In the genomic region with DNA sequence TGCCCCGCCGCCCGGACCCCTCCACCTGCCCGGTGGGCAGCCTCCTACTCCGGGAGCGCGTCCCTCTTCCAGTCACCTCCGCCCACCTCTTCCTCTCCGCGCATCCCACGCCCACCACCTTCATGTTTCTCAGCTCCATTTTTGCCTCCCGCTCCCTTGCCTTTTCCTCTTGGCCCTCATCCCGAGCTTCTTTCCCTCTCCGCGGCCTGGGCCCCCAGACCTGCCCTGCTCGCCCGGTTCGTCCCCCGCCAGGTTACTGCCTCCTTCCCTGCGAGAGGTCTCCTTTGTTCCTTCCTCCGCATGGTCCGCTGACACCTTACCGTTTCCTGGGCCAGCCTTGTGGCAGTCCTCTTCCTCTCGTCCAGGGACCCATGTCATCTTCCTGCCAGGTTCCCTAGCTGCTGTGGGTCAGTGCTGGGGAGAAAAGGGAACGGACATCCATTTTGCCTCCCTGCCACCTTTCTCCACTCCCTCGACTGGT, we compare ENCODE assay signal across 1 cellular context.
A peak's percentile ranks its signal among the peaks of the same experiment; 100 is the strongest.
TF ChIP-seq lines count a peak whose summit lies in the region.

No MANE protein-coding gene starts in this region.

TF ChIP-seq in GM12878, 131 proteins besides CTCF, POLR2A, EP300 and RAD21 (continued from another document):
- TF ChIP-seq ZNF687 (IDR thresholded peaks at IDR 0.05) = no peak
- TF ChIP-seq ZZZ3 (IDR thresholded peaks at IDR 0.05; ENCODE audit: control insufficient read depth, insufficient read length, low read depth) = no peak
- TF ChIP-seq MYB (IDR thresholded peaks at IDR 0.05; ENCODE audit: borderline replicate concordance, low read depth, low read length) = no peak
- 0 out of 2 replicates have a peak, but pooled peaks have one; percentile 64 for TF ChIP-seq HDGF (IDR thresholded peaks at IDR 0.05)
- no peak for TF ChIP-seq NR2C2 (IDR thresholded peaks at IDR 0.05; ENCODE audit: borderline replicate concordance, control insufficient read depth, insufficient read length, low read depth)
- TF ChIP-seq CHD2 (IDR thresholded peaks at IDR 0.05; ENCODE audit: borderline replicate concordance, low read depth, low read length) = no peak
- TF ChIP-seq SUZ12 (IDR thresholded peaks at IDR 0.05; ENCODE audit: unreplicated experiment) = no peak
- peak; percentile 37; the same call in 1 of the 2 replicates for TF ChIP-seq EED (IDR thresholded peaks at IDR 0.05; ENCODE audit: low read depth)
- TF ChIP-seq, protein P1, sequence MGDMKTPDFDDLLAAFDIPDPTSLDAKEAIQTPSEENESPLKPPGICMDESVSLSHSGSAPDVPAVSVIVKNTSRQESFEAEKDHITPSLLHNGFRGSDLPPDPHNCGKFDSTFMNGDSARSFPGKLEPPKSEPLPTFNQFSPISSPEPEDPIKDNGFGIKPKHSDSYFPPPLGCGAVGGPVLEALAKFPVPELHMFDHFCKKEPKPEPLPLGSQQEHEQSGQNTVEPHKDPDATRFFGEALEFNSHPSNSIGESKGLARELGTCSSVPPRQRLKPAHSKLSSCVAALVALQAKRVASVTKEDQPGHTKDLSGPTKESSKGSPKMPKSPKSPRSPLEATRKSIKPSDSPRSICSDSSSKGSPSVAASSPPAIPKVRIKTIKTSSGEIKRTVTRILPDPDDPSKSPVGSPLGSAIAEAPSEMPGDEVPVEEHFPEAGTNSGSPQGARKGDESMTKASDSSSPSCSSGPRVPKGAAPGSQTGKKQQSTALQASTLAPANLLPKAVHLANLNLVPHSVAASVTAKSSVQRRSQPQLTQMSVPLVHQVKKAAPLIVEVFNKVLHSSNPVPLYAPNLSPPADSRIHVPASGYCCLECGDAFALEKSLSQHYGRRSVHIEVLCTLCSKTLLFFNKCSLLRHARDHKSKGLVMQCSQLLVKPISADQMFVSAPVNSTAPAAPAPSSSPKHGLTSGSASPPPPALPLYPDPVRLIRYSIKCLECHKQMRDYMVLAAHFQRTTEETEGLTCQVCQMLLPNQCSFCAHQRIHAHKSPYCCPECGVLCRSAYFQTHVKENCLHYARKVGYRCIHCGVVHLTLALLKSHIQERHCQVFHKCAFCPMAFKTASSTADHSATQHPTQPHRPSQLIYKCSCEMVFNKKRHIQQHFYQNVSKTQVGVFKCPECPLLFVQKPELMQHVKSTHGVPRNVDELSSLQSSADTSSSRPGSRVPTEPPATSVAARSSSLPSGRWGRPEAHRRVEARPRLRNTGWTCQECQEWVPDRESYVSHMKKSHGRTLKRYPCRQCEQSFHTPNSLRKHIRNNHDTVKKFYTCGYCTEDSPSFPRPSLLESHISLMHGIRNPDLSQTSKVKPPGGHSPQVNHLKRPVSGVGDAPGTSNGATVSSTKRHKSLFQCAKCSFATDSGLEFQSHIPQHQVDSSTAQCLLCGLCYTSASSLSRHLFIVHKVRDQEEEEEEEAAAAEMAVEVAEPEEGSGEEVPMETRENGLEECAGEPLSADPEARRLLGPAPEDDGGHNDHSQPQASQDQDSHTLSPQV (IDR thresholded peaks at IDR 0.05) = no peak
- no peak for TF ChIP-seq MXI1 (IDR thresholded peaks at IDR 0.05; ENCODE audit: low read depth, low read length)
- no peak for TF ChIP-seq ATF7 (IDR thresholded peaks at IDR 0.05; ENCODE audit: low read depth)
- TF ChIP-seq JUNB (IDR thresholded peaks at IDR 0.05) = no peak
- no peak for TF ChIP-seq FOXM1 (IDR thresholded peaks at IDR 0.05; ENCODE audit: low read depth, low read length)
- TF ChIP-seq, protein P2, sequence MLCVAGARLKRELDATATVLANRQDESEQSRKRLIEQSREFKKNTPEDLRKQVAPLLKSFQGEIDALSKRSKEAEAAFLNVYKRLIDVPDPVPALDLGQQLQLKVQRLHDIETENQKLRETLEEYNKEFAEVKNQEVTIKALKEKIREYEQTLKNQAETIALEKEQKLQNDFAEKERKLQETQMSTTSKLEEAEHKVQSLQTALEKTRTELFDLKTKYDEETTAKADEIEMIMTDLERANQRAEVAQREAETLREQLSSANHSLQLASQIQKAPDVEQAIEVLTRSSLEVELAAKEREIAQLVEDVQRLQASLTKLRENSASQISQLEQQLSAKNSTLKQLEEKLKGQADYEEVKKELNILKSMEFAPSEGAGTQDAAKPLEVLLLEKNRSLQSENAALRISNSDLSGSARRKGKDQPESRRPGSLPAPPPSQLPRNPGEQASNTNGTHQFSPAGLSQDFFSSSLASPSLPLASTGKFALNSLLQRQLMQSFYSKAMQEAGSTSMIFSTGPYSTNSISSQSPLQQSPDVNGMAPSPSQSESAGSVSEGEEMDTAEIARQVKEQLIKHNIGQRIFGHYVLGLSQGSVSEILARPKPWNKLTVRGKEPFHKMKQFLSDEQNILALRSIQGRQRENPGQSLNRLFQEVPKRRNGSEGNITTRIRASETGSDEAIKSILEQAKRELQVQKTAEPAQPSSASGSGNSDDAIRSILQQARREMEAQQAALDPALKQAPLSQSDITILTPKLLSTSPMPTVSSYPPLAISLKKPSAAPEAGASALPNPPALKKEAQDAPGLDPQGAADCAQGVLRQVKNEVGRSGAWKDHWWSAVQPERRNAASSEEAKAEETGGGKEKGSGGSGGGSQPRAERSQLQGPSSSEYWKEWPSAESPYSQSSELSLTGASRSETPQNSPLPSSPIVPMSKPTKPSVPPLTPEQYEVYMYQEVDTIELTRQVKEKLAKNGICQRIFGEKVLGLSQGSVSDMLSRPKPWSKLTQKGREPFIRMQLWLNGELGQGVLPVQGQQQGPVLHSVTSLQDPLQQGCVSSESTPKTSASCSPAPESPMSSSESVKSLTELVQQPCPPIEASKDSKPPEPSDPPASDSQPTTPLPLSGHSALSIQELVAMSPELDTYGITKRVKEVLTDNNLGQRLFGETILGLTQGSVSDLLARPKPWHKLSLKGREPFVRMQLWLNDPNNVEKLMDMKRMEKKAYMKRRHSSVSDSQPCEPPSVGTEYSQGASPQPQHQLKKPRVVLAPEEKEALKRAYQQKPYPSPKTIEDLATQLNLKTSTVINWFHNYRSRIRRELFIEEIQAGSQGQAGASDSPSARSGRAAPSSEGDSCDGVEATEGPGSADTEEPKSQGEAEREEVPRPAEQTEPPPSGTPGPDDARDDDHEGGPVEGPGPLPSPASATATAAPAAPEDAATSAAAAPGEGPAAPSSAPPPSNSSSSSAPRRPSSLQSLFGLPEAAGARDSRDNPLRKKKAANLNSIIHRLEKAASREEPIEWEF (IDR thresholded peaks at IDR 0.05; ENCODE audit: insufficient replicate concordance, low read depth, low read length) = no peak
- TF ChIP-seq NR2F1 (conservative IDR thresholded peaks at IDR 0.05) = no peak
- no peak for TF ChIP-seq CREM (IDR thresholded peaks at IDR 0.05; ENCODE audit: low read depth)
- TF ChIP-seq BMI1 (IDR thresholded peaks at IDR 0.05; ENCODE audit: borderline replicate concordance) = no peak
- 0 out of 2 replicates have a peak, but pooled peaks have one; percentile 19 for TF ChIP-seq IKZF1 (conservative IDR thresholded peaks at IDR 0.05)
- TF ChIP-seq TAF1 (IDR thresholded peaks at IDR 0.05; ENCODE audit: borderline replicate concordance, low read depth, low read length) = no peak
- no peak for TF ChIP-seq SMAD5 (IDR thresholded peaks at IDR 0.05; ENCODE audit: low read depth)
